In the genomic region with DNA sequence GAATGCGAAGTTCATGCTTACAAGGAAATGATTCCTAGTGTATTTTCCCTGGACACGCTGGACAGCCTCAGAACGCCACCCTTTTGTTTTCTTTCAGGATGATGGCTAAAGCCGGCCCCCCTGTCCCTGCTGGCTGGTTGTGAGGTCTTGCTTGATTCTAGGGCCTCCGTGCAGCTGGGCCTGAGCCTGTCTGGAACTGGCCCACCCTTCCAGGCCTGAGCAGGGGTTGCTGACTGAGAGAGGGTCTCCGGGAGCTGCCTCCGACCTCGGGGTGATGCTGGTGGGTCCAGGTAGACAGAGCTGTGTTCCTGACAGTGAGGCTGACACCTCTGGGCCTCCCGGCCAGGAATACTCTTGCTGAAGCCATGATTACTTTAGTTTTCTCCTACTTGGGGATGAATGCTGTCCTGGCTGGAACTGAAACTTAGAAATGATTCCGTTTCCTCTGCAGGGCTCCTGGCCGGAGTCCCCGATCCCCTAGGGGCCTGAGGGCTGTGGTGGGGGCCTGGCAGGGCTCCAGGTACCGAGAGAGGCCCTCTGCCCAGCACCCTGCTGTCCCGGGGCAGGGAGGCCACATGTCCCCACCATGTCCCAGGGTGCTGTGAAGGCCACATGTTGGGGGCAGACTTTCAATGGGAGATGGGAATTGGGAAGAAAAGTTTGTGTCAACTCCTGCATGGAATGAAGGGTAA, we compare ENCODE assay signal across 1 cellular context.
TF ChIP-seq lines count a peak whose summit lies in the region.

No MANE protein-coding gene starts in this region.

TF ChIP-seq in SK-N-SH, 30 proteins besides CTCF, POLR2A, EP300 and RAD21 (continued from another document):
- TF ChIP-seq, protein P1, sequence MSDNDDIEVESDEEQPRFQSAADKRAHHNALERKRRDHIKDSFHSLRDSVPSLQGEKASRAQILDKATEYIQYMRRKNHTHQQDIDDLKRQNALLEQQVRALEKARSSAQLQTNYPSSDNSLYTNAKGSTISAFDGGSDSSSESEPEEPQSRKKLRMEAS (IDR thresholded peaks at IDR 0.05; ENCODE audit: low read depth) = no peak
- no peak for TF ChIP-seq TAF1 (IDR thresholded peaks at IDR 0.05; ENCODE audit: borderline replicate concordance, low read depth, low read length)
- TF ChIP-seq, protein P2, sequence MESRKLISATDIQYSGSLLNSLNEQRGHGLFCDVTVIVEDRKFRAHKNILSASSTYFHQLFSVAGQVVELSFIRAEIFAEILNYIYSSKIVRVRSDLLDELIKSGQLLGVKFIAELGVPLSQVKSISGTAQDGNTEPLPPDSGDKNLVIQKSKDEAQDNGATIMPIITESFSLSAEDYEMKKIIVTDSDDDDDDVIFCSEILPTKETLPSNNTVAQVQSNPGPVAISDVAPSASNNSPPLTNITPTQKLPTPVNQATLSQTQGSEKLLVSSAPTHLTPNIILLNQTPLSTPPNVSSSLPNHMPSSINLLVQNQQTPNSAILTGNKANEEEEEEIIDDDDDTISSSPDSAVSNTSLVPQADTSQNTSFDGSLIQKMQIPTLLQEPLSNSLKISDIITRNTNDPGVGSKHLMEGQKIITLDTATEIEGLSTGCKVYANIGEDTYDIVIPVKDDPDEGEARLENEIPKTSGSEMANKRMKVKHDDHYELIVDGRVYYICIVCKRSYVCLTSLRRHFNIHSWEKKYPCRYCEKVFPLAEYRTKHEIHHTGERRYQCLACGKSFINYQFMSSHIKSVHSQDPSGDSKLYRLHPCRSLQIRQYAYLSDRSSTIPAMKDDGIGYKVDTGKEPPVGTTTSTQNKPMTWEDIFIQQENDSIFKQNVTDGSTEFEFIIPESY (IDR thresholded peaks at IDR 0.05; ENCODE audit: borderline replicate concordance, low read depth) = no peak
